In the genomic region with DNA sequence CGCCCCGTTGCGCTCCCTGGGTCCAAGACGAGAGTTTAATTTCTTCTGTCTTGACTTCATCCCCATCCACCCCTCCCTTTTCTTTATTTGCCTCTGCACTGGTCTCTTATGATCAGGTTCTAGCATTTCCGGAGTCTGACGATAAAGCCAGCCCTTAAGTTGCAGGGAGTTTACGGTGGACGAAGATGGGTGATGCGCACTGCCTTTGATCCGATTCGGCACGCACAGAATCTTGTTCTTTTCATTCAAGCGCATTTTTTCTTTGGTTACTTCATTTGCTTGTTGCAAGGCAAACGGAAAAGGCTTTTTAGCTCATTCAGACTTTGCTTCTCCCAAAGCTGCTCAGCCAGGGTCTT, we compare ENCODE assay signal across 8 cellular contexts. TPM values are rescaled to one million over a fixed set of nuclear protein-coding genes. Genes with fewer than 3 reads are reported as not detected.
DNase-seq lines count a peak whose midpoint lies in the region; ATAC-seq, FAIRE-seq and TF ChIP-seq lines count a peak whose summit lies in the region.

No MANE protein-coding gene starts in this region.

- peak overlapping the region; percentile 71 for H3K4me3 ChIP-seq in PC-3 (ENCODE audit: low read length)
- H3K4me3 ChIP-seq in epithelial cell of esophagus (ENCODE audit: low read length) = no peak overlapping the region

- H3K9me3 ChIP-seq in PC-3 (ENCODE audit: low read length) = no peaks in the 10 kb centered on the region

- no peaks in the 10 kb centered on the region for H3K36me3 ChIP-seq in PC-3 (ENCODE audit: low read depth, low read length)

- no peaks in the 10 kb centered on the region for H3K9me2 ChIP-seq in PC-3 (replicated peaks; ENCODE audit: low read length)

- H3K4me3 Mint-ChIP-seq in progenitor cell of endocrine pancreas (ENCODE audit: low read depth) = peak overlapping the region; percentile 67

- H2AFZ ChIP-seq in PC-3 (ENCODE audit: low read length) = peak overlapping the region; percentile 89; the same call in 1 of the 2 replicates

- intact Hi-C loops in PC-3 (cut with micrococcal nuclease) = loop anchor here (10.0 kb wide), 2 partner anchors 189 to 559 kb away; no protein-coding TSS in a partner anchor

- CTCF ChIA-PET in PC-3 (lab: Charles Lee) = no interaction called here

- BruUV-seq in PC-3 (replicated peaks; lab: Mats Ljungman, UMichigan) = no TSS peak

- H3K27me3 ChIP-seq in PC-3 (ENCODE audit: low read length) = peaks cover 35% of the 10 kb centered on the region

- DNase-seq in GM12891 (ENCODE audit: insufficient read length, low spot score) = no peak
- no peak for DNase-seq in PC-3
- DNase-seq in epithelial cell of esophagus (ENCODE audit: low read depth) = peak; percentile 3
- no peak for DNase-seq in progenitor cell of endocrine pancreas (ENCODE audit: low spot score, unreplicated experiment)
- no peak for DNase-seq in mesenteric fat pad (ENCODE audit: low spot score)
- no peak for DNase-seq in NCI-H1417 (lab: John Stamatoyannopoulos, UW)
- DNase-seq in SW 1271 (lab: John Stamatoyannopoulos, UW) = no peak

- no peaks in the 10 kb centered on the region for H4K20me1 ChIP-seq in PC-3 (ENCODE audit: low read length)

- H3F3A ChIP-seq in PC-3 (ENCODE audit: low read length, unreplicated experiment) = no peaks in the 10 kb centered on the region

- no peak overlapping the region for H3K27ac Mint-ChIP-seq in progenitor cell of endocrine pancreas

- TF ChIP-seq POLR2A in GM12891 (IDR thresholded peaks at IDR 0.05; ENCODE audit: low read depth, low read length) = no peak

- no peaks in the 10 kb centered on the region for H3K79me2 ChIP-seq in PC-3 (ENCODE audit: low read length)

- H3K9me3 Mint-ChIP-seq in progenitor cell of endocrine pancreas (ENCODE audit: low read depth) = no peaks in the 10 kb centered on the region

- peaks cover 5% of the 10 kb centered on the region; the same call in 1 of the 2 replicates for H3K4me1 ChIP-seq in PC-3 (ENCODE audit: insufficient read depth, low read length)

- H3K27me3 Mint-ChIP-seq in progenitor cell of endocrine pancreas = peaks cover 71% of the 10 kb centered on the region

- peak; percentile 5 for FAIRE-seq in GM12891 (lab: Jason Lieb, UNC)

- POLR2A ChIA-PET in PC-3 (lab: Charles Lee; ENCODE audit: unreplicated experiment) = no interaction called here

- ATAC-seq in PC-3 = no peak
- no peak for ATAC-seq in HG03565 (IDR thresholded peaks at IDR 0.05; ENCODE audit: unreplicated experiment)

- peaks cover 6% of the 10 kb centered on the region for H3K4me1 Mint-ChIP-seq in progenitor cell of endocrine pancreas (ENCODE audit: low read depth)

- no peaks in the 10 kb centered on the region for H3K36me3 Mint-ChIP-seq in progenitor cell of endocrine pancreas (ENCODE audit: insufficient read depth)

- no peak for TF ChIP-seq CTCF in PC-3 (conservative IDR thresholded peaks at IDR 0.05; ENCODE audit: low read depth, low read length)
- no peak for TF ChIP-seq CTCF in epithelial cell of esophagus (IDR thresholded peaks at IDR 0.05; ENCODE audit: insufficient read depth, low read depth, low read length, missing control alignments)
- no peak for TF ChIP-seq CTCF in progenitor cell of endocrine pancreas (IDR thresholded peaks at IDR 0.05; ENCODE audit: unreplicated experiment)

- H3K27ac ChIP-seq in PC-3 (ENCODE audit: low read length) = no peak overlapping the region

- peak overlapping the region; percentile 90 for H3K4me2 ChIP-seq in PC-3 (ENCODE audit: low read length)

- H3K9ac ChIP-seq in PC-3 (ENCODE audit: low read length) = no peak overlapping the region

TF ChIP-seq in GM12891, 5 proteins besides CTCF, POLR2A, EP300 and RAD21:
- no peak for TF ChIP-seq POU2F2 (IDR thresholded peaks at IDR 0.05; ENCODE audit: low read depth, low read length)
- no peak for TF ChIP-seq POLR2AphosphoS5 (IDR thresholded peaks at IDR 0.05; ENCODE audit: low read depth, low read length)
- TF ChIP-seq TAF1 (IDR thresholded peaks at IDR 0.05; ENCODE audit: low read depth, low read length) = no peak
- no peak for TF ChIP-seq PAX5 (IDR thresholded peaks at IDR 0.05; ENCODE audit: insufficient read depth, low read length, severe bottlenecking)
- TF ChIP-seq SPI1 (IDR thresholded peaks at IDR 0.05; ENCODE audit: low read depth, low read length) = no peak

RNA-seq across cellular contexts. Expression of a gene that starts 0.5 kb away (rescaled TPM):
- 10.3 TPM for polyA plus RNA-seq in GM12891 (2012; ENCODE audit: low read depth, missing spikeins)
- 4.8 and 7.5 TPM in 2 replicates for total RNA-seq in PC-3 (2014; rRNA removed)
- 1.7 and 2.1 TPM in 2 replicates for total RNA-seq in progenitor cell of endocrine pancreas
- 37.5 TPM for total RNA-seq in mesenteric fat pad
